In the genomic region with DNA sequence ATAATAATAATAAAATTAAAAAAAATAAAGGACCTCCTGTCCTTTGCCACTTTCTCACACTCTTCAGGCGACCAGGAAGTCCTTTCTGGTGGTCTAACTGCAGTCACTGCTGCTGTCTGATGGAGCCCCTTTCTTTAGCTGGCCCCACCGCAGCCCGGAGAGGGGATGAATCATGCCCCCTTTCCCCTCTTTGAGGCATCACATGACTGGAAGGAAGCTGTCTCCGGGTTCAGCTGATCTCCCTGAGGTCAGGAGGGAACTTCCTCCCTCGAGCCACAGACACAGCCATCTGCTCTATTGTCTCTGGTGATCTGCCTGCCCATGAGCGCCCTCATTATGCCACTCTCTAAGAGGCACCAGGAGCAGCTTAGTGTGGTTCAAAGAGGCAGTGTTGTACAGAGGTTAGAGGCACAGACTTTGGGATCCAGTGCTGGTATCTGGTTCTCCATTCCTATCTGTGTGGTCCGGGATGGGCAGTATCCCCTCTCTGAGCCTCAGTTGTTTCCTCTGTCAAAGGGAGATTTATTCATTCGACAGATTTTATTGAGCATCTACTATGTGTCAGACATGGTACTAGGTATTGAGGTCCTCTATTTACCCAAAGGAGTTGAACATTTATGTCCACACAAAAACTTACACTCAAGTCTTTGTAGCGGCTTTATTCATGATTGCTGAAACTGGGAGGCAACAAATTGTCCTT, we compare ENCODE assay signal across 8 cellular contexts. TPM values are rescaled to one million over a fixed set of nuclear protein-coding genes. Genes with fewer than 3 reads are reported as not detected.
A peak's percentile ranks its signal among the peaks of the same experiment; 100 is the strongest.
DNase-seq lines count a peak whose midpoint lies in the region; ATAC-seq and TF ChIP-seq lines count a peak whose summit lies in the region.

No MANE protein-coding gene starts in this region.

- DNase-seq in Ammon's horn (ENCODE audit: low spot score) (peak; percentile 61), M059J (ENCODE audit: low read depth) (peak; percentile 5), esophagus muscularis mucosa (ENCODE audit: extremely low spot score) (peak; percentile 92), NCI-H345 treated with DMSO at 0.1 percent for 48 hours (lab: John Stamatoyannopoulos, UW; ENCODE audit: unreplicated experiment) (no peak), hepatic stellate cell (ENCODE audit: low spot score) (no peak)
- DNase-seq in activated CD4-positive, alpha-beta memory T cell treated with anti-CD3 and anti-CD28 coated beads for 36 hours = peak; percentile 85
- peak; percentile 72 to 74 for DNase-seq in stimulated activated CD4-positive, alpha-beta T cell treated with anti-CD3 and anti-CD28 coated beads, Interleukin-2, amount 100 ng/mL, for 24 hours

- peak overlapping the region; percentile 94 for H3K27ac Mint-ChIP-seq in activated CD4-positive, alpha-beta memory T cell treated with anti-CD3 and anti-CD28 coated beads for 36 hours

- H3K4me3 Mint-ChIP-seq in activated CD4-positive, alpha-beta memory T cell treated with anti-CD3 and anti-CD28 coated beads for 36 hours = peak overlapping the region; percentile 75

- H3K4me3 ChIP-seq in esophagus muscularis mucosa = peak overlapping the region in 1 of 4 donors; percentile 9

- no peak for TF ChIP-seq POLR2A in esophagus muscularis mucosa (IDR thresholded peaks at IDR 0.05; ENCODE audit: low read depth)

- peaks cover 0 to 77% (median 2%) of the 10 kb centered on the region in 4 donors for H3K27me3 ChIP-seq in esophagus muscularis mucosa

- 40% methylated on average over 9 of the region's 9 CpGs for WGBS in esophagus muscularis mucosa

- intact Hi-C loops in activated CD4-positive, alpha-beta memory T cell treated with anti-CD3 and anti-CD28 coated beads for 36 hours (cut with micrococcal nuclease) = loop anchor here (1.0 to 5.0 kb wide), 4 partner anchors 12 to 285 kb away; no protein-coding TSS in a partner anchor
- intact Hi-C loops in esophagus muscularis mucosa (cut with DNase I) = no loop called here

- no peaks in the 10 kb centered on the region for H3K36me3 ChIP-seq in esophagus muscularis mucosa

- H3K4me1 ChIP-seq in esophagus muscularis mucosa = peaks cover 5 to 12% (median 11%) of the 10 kb centered on the region in 4 donors

- peak overlapping the region in 2 of 4 donors; percentile 10 to 30 for H3K27ac ChIP-seq in esophagus muscularis mucosa (replicated peaks in 1 of 4)

- CTCF ChIA-PET in activated CD4-positive, alpha-beta memory T cell treated with anti-CD3 and anti-CD28 coated beads for 36 hours (lab: Charles Lee) = interaction anchor here (0.9 to 5.5 kb wide), 9 partner anchors 12 to 171 kb away, joined by 3 to 29 read pairs (median 4); partner anchors contain the start of genes GPR108, SH2D3A, TRIP10 and VAV1

- POLR2A ChIA-PET in activated CD4-positive, alpha-beta memory T cell treated with anti-CD3 and anti-CD28 coated beads for 36 hours (lab: Charles Lee) = interaction anchor here (0.6 to 4.6 kb wide), 6 partner anchors 10 to 65 kb away, joined by 3 to 59 read pairs (median 12); partner anchors contain the start of genes GPR108, SH2D3A and VAV1

- TF ChIP-seq EP300 in esophagus muscularis mucosa (IDR thresholded peaks at IDR 0.05) = no peak

- peaks cover 6% of the 10 kb centered on the region for H3K36me3 Mint-ChIP-seq in activated CD4-positive, alpha-beta memory T cell treated with anti-CD3 and anti-CD28 coated beads for 36 hours

- H3K27me3 Mint-ChIP-seq in activated CD4-positive, alpha-beta memory T cell treated with anti-CD3 and anti-CD28 coated beads for 36 hours = no peaks in the 10 kb centered on the region

- ATAC-seq in GM19452 (IDR thresholded peaks at IDR 0.05; ENCODE audit: unreplicated experiment) = peak; percentile 55

- no peaks in the 10 kb centered on the region for H3K9me3 Mint-ChIP-seq in activated CD4-positive, alpha-beta memory T cell treated with anti-CD3 and anti-CD28 coated beads for 36 hours

- H3K9me3 ChIP-seq in esophagus muscularis mucosa = no peaks in the 10 kb centered on the region

- no peak for TF ChIP-seq CTCF in esophagus muscularis mucosa (IDR thresholded peaks at IDR 0.05)

- H3K4me1 Mint-ChIP-seq in activated CD4-positive, alpha-beta memory T cell treated with anti-CD3 and anti-CD28 coated beads for 36 hours (ENCODE audit: low read depth) = peaks cover 49% of the 10 kb centered on the region

RNA-seq across cellular contexts. Expression of gene VAV1, which starts 30.0 kb away (rescaled TPM):
- not detected in 2 replicates for total RNA-seq in M059J (2014; rRNA removed; shearing (Covaris generic))
- 10 to 100 TPM; 77.9 to 84.5 TPM for total RNA-seq in activated CD4-positive, alpha-beta memory T cell treated with anti-CD3 and anti-CD28 coated beads for 36 hours
- total RNA-seq in esophagus muscularis mucosa = 1 to 10 TPM; 2.9 to 8.0 (median 4.1) TPM

RNA-seq across cellular contexts. Expression of gene SH2D3A, which starts 35.3 kb away (rescaled TPM):
- not detected in 2 replicates for total RNA-seq in M059J (2014; rRNA removed; shearing (Covaris generic))
- 10 to 100 TPM; 17.1 to 18.2 TPM for total RNA-seq in activated CD4-positive, alpha-beta memory T cell treated with anti-CD3 and anti-CD28 coated beads for 36 hours
- total RNA-seq in esophagus muscularis mucosa = under 1 TPM in 2 of 4 donors, not detected in 2; 0.33 to 0.34 TPM

Comparison
In these comparisons a context has a peak if more than half of its experiments do, and no peak if none do; other contexts are left out.
1. DNase-seq: peak in Ammon's horn (single experiment), M059J (single experiment), activated CD4-positive, alpha-beta memory T cell treated with anti-CD3 and anti-CD28 coated beads for 36 hours (single experiment), esophagus muscularis mucosa (single experiment) and stimulated activated CD4-positive, alpha-beta T cell treated with anti-CD3 and anti-CD28 coated beads, Interleukin-2, amount 100 ng/mL, for 24 hours (2 of 2); none in NCI-H345 treated with DMSO at 0.1 percent for 48 hours (single experiment) and hepatic stellate cell (single experiment).
2. RNA of gene VAV1, which starts 30.0 kb away (total RNA-seq): 77.9 to 84.5 TPM in activated CD4-positive, alpha-beta memory T cell treated with anti-CD3 and anti-CD28 coated beads for 36 hours; 2.9 to 8.0 TPM in esophagus muscularis mucosa and not detected in M059J; every median in the first group is over 4 times any median in the second.
3. RNA of gene SH2D3A, which starts 35.3 kb away (total RNA-seq): 17.1 to 18.2 TPM in activated CD4-positive, alpha-beta memory T cell treated with anti-CD3 and anti-CD28 coated beads for 36 hours; 0.33 to 0.34 TPM in esophagus muscularis mucosa and not detected in M059J; every median in the first group is over 10 times any median in the second.